8 cellular contexts compared by ENCODE assay signal in the genomic region with DNA sequence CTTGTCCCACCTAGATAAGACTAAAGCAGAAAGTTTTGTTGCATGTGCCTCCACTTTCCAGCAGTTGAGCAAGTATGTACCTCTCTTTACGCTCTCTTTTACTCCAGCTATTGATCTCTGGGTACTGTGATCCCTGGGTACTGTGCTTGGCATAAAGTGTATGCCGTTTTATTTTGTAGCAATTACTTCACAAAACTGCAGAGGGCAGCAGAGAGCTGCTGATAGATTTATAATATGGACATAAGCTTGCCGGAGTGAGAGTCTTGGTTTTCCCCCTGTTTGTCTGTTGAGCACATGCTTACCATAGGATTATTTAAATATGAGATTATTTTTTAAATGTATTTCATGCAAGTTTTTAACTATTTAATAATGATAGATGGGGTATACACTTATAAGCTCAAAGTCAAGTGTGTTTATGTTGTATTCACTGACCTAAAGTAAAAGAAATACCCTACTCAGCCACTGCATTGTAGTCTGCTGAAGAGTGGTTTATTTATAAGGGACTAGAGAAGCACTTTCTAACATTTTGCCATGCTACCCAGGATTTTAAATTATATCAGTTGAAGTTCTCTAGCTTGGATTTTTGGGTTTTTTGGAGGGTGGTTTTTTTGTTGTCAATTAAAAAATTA. TPM values are rescaled to one million over a fixed set of nuclear protein-coding genes. Genes with fewer than 3 reads are reported as not detected.
DNase-seq lines count a peak whose midpoint lies in the region; ATAC-seq and TF ChIP-seq lines count a peak whose summit lies in the region.

No MANE protein-coding gene starts in this region.

- intact Hi-C loops in natural killer cell (cut with micrococcal nuclease), result loop anchor here (1.0 to 2.0 kb wide), 3 partner anchors 177 to 369 kb away; no protein-coding TSS in a partner anchor

- H3K27me3 ChIP-seq in HL-60 (ENCODE audit: insufficient read depth, poor library complexity, severe bottlenecking), result no peaks in the 10 kb centered on the region

- no peak overlapping the region for H3K27ac ChIP-seq in HL-60 (replicated peaks)

- H3K9me3 Mint-ChIP-seq in natural killer cell (no peaks in the 10 kb centered on the region), type B pancreatic cell (no peaks in the 10 kb centered on the region)

- H3K27me3 Mint-ChIP-seq in natural killer cell (ENCODE audit: low read depth in 2 of 2), result no peaks in the 10 kb centered on the region
- H3K27me3 Mint-ChIP-seq in type B pancreatic cell, result no peaks in the 10 kb centered on the region

- H3K4me3 ChIP-seq in HL-60 (replicated peaks; ENCODE audit: insufficient read depth, low read length), result no peak overlapping the region

- TF ChIP-seq CTCF in HL-60 (IDR thresholded peaks at IDR 0.05; ENCODE audit: insufficient read depth, low read length) (peak; percentile 62), natural killer cell (IDR thresholded peaks at IDR 0.05) (peak; percentile 93), type B pancreatic cell (conservative IDR thresholded peaks at IDR 0.05) (peak; percentile 90)

- no peak for TF ChIP-seq POLR2A in erythroblast (IDR thresholded peaks at IDR 0.05; ENCODE audit: low read length)

- no peak overlapping the region for H3K4me3 Mint-ChIP-seq in natural killer cell
- H3K4me3 Mint-ChIP-seq in type B pancreatic cell, result no peak overlapping the region

- no peaks in the 10 kb centered on the region for H3K36me3 Mint-ChIP-seq in natural killer cell
- peaks cover 11% of the 10 kb centered on the region for H3K36me3 Mint-ChIP-seq in type B pancreatic cell

- H3K4me1 Mint-ChIP-seq in natural killer cell (peaks cover 20 to 31% of the 10 kb centered on the region in 2 donors), type B pancreatic cell (ENCODE audit: unreplicated experiment) (peaks cover 10% of the 10 kb centered on the region)

- ATAC-seq in GM21381 (IDR thresholded peaks at IDR 0.05; ENCODE audit: unreplicated experiment), result peak; percentile 81
- ATAC-seq in natural killer cell, result peak; percentile 91 to 98 (median 98)

- DNase-seq in DMS53 treated with DMSO at 0.1 percent for 48 hours (lab: John Stamatoyannopoulos, UW; ENCODE audit: unreplicated experiment) (peak; percentile 67), HL-60 (ENCODE audit: low read depth in 1 of 2, low spot score in 1 of 2) (peak; percentile 49 to 66), NCI-H82 treated with DMSO at 0.1 percent for 48 hours (lab: John Stamatoyannopoulos, UW; ENCODE audit: unreplicated experiment) (peak; percentile 49), erythroblast (lab: John Stamatoyannopoulos, UW) (peak; percentile 71 to 82), natural killer cell (peak; percentile 33), type B pancreatic cell (ENCODE audit: extremely low spot score, unreplicated experiment) (no peak)
- DNase-seq in activated CD8-positive, alpha-beta memory T cell treated with anti-CD3 and anti-CD28 coated beads for 24 hours, result peak; percentile 65

- H3K27ac Mint-ChIP-seq in natural killer cell (peak overlapping the region; percentile 5 to 81), type B pancreatic cell (peak overlapping the region; percentile 11)

RNA-seq across cellular contexts. Expression of gene TTC1, which starts 13.0 kb away (rescaled TPM):
- total RNA-seq in natural killer cell, result 10 to 100 TPM; 28.1 to 34.9 (median 33.6) TPM
- total RNA-seq in type B pancreatic cell (ENCODE audit: low replicate concordance), result 34.6 and 43.1 TPM in 2 replicates
